8 cellular contexts compared by ENCODE assay signal in the genomic region with DNA sequence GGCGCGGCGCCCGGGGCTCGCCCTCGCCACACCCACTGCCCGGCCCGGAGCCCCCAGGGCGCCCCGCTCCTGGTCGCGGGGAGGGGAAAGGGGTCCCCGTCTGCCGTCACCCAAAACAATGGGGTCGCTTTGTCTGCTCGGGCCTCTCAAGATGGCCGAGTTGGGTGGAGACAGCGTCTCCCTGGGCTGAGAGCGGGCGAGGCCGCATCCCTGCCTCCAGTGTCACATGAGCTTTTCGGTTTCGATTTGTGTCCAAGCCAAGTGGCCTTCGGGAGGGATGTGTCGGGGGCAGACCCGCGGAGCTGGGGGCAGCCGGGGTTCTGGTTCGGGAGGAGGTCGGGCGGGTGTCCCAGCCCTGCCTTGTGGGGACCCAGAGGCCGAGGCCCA. TPM values are rescaled to one million over a fixed set of nuclear protein-coding genes. Genes with fewer than 3 reads are reported as not detected.
DNase-seq lines count a peak whose midpoint lies in the region; ATAC-seq, FAIRE-seq and TF ChIP-seq lines count a peak whose summit lies in the region.

No MANE protein-coding gene starts in this region.

- no peak for TF ChIP-seq CTCF in GM12878 (IDR thresholded peaks at IDR 0.05 in 2 of 3, conservative IDR thresholded peaks at IDR 0.05 in 1 of 3; ENCODE audit: control insufficient read depth in 2 of 3, extremely low read depth in 1 of 3, insufficient read depth in 1 of 3, low read depth in 3 of 3, low read length in 3 of 3)

- TF ChIP-seq POLR2A in GM12878 (IDR thresholded peaks at IDR 0.05; ENCODE audit: low read depth, low read length), result no peak

- POLR2A ChIA-PET in GM12878 (lab: Charles Lee), result interaction anchor here (0.8 to 1.6 kb wide), 6 partner anchors 17 to 156 kb away, joined by 3 to 6 read pairs (median 6); no protein-coding TSS in a partner anchor

- FAIRE-seq in GM12878 (lab: Jason Lieb, UNC), result no peak

- H3K36me3 ChIP-seq in GM12878 (ENCODE audit: control insufficient read depth in 2 of 2, insufficient read depth in 2 of 2, low read length in 1 of 2) (no peaks in the 10 kb centered on the region), iPS DF 6.9 (ENCODE audit: control insufficient read depth, insufficient read depth, low read length) (no peaks in the 10 kb centered on the region)

- no peak for TF ChIP-seq EP300 in GM12878 (IDR thresholded peaks at IDR 0.05; ENCODE audit: borderline replicate concordance in 1 of 2, control insufficient read depth in 1 of 2, low read depth in 2 of 2, low read length in 2 of 2)

- H3K4me3 ChIP-seq in GM12878 (peak overlapping the region; percentile 79), iPS DF 6.9 (ENCODE audit: low read length) (peak overlapping the region; percentile 89; the same call in 1 of the 2 replicates), skeletal muscle cell (ENCODE audit: low read depth, low read length) (peak overlapping the region; percentile 99)

- in situ Hi-C loops in GM12878 (cut with MboI), result loop anchor here (10.0 kb wide), 1 partner anchor 550 kb away; no protein-coding TSS in a partner anchor

- no TSS peak for BruUV-seq in GM12878 (replicated peaks; lab: Mats Ljungman, UMichigan)

- H2AFZ ChIP-seq in GM12878 (ENCODE audit: control insufficient read depth, low read depth, low read length), result peak overlapping the region; percentile 68

- RAD21 ChIA-PET in GM12878 (lab: Charles Lee; ENCODE audit: unreplicated experiment), result interaction anchor here (1.0 to 4.9 kb wide), 6 partner anchors 27 to 838 kb away, joined by 3 to 33 read pairs (median 4); no protein-coding TSS in a partner anchor

- WGBS in GM12878 (ENCODE audit: insufficient coverage, insufficient replicate concordance, low lambda C conversion rate, missing lambda C conversion rate), result 1% methylated on average over 31 of the region's 32 CpGs
- no CpG with 5 or more reads among the region's 32 CpGs for WGBS in iPS DF 6.9 (ENCODE audit: insufficient coverage, insufficient read length)

- H3K27me3 ChIP-seq in GM12878 (replicated peaks in 1 of 2; ENCODE audit: control insufficient read depth in 2 of 2, insufficient read depth in 2 of 2, low read length in 1 of 2), result no peaks in the 10 kb centered on the region
- peaks cover 3% of the 10 kb centered on the region; the same call in 1 of the 2 replicates for H3K27me3 ChIP-seq in iPS DF 6.9 (ENCODE audit: control insufficient read depth, insufficient read depth, low read length)

- peaks cover 40% of the 10 kb centered on the region for H3K79me2 ChIP-seq in GM12878 (ENCODE audit: control insufficient read depth, insufficient read depth, low read length)

- TF ChIP-seq RAD21 in GM12878 (IDR thresholded peaks at IDR 0.05; ENCODE audit: insufficient read depth, low read depth, low read length), result no peak

- H3K9me3 ChIP-seq in GM12878 (replicated peaks; ENCODE audit: control insufficient read depth, insufficient read depth, low read length) (no peaks in the 10 kb centered on the region), iPS DF 6.9 (ENCODE audit: control insufficient read depth, insufficient read depth, low read length) (no peaks in the 10 kb centered on the region)

- CTCF ChIA-PET in GM12878 (lab: Yijun Ruan, JAX), result interaction anchor here (0.7 to 4.3 kb wide), 4 partner anchors 27 to 351 kb away, joined by 3 to 35 read pairs (median 11); no protein-coding TSS in a partner anchor

- SMC1A ChIA-PET in GM12878 (lab: Charles Lee; ENCODE audit: uncharacterized antibody, unreplicated experiment), result interaction anchor here (0.7 to 7.5 kb wide), 5 partner anchors 29 to 345 kb away, joined by 3 to 67 read pairs (median 3); a partner anchor contains a TSS

- DNase-seq in GM04504 (ENCODE audit: low read depth) (peak; percentile 52), Kasumi-1 (lab: John Stamatoyannopoulos, UW) (peak; percentile 30 to 35), T-helper 22 cell (ENCODE audit: low read depth) (peak; percentile 38), GM12878 (ENCODE audit: low read depth, low spot score) (no peak), iPS DF 6.9 (ENCODE audit: low read depth, low spot score) (no peak), skeletal muscle cell (ENCODE audit: low read depth) (no peak), SKM-1 (lab: John Stamatoyannopoulos, UW; ENCODE audit: unreplicated experiment) (no peak)

- ATAC-seq in GM21825 (IDR thresholded peaks at IDR 0.05; ENCODE audit: unreplicated experiment), result peak; percentile 31
- peak; percentile 70 for ATAC-seq in GM12878

- no peaks in the 10 kb centered on the region; the same call in 1 of the 2 replicates for H4K20me1 ChIP-seq in GM12878 (ENCODE audit: control insufficient read depth, insufficient read depth)

- peak overlapping the region; percentile 78 for H3K27ac ChIP-seq in GM12878 (ENCODE audit: control insufficient read depth, insufficient read depth)
- H3K27ac ChIP-seq in iPS DF 6.9 (ENCODE audit: low read length), result no peak overlapping the region

- H3K4me1 ChIP-seq in GM12878 (ENCODE audit: control insufficient read depth, insufficient read depth, low read length) (peaks cover 4% of the 10 kb centered on the region), iPS DF 6.9 (ENCODE audit: control insufficient read depth, insufficient read depth, low read length) (no peaks in the 10 kb centered on the region)

- intact Hi-C loops in GM12878 (cut with micrococcal nuclease; ENCODE audit: unreplicated experiment), result loop anchor here (2.0 to 10.0 kb wide), 3 partner anchors 16 to 550 kb away; no protein-coding TSS in a partner anchor

- peak overlapping the region; percentile 91 for H3K9ac ChIP-seq in GM12878 (ENCODE audit: control insufficient read depth, insufficient read depth, low read length)

- H3K4me2 ChIP-seq in GM12878 (ENCODE audit: control insufficient read depth, insufficient read depth), result peak overlapping the region; percentile 85

TF ChIP-seq in GM12878, 131 proteins besides CTCF, POLR2A, EP300 and RAD21:
- TF ChIP-seq, protein P1, sequence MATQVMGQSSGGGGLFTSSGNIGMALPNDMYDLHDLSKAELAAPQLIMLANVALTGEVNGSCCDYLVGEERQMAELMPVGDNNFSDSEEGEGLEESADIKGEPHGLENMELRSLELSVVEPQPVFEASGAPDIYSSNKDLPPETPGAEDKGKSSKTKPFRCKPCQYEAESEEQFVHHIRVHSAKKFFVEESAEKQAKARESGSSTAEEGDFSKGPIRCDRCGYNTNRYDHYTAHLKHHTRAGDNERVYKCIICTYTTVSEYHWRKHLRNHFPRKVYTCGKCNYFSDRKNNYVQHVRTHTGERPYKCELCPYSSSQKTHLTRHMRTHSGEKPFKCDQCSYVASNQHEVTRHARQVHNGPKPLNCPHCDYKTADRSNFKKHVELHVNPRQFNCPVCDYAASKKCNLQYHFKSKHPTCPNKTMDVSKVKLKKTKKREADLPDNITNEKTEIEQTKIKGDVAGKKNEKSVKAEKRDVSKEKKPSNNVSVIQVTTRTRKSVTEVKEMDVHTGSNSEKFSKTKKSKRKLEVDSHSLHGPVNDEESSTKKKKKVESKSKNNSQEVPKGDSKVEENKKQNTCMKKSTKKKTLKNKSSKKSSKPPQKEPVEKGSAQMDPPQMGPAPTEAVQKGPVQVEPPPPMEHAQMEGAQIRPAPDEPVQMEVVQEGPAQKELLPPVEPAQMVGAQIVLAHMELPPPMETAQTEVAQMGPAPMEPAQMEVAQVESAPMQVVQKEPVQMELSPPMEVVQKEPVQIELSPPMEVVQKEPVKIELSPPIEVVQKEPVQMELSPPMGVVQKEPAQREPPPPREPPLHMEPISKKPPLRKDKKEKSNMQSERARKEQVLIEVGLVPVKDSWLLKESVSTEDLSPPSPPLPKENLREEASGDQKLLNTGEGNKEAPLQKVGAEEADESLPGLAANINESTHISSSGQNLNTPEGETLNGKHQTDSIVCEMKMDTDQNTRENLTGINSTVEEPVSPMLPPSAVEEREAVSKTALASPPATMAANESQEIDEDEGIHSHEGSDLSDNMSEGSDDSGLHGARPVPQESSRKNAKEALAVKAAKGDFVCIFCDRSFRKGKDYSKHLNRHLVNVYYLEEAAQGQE (IDR thresholded peaks at IDR 0.05; ENCODE audit: low read depth, low read length), result no peak
- TF ChIP-seq IKZF2 (IDR thresholded peaks at IDR 0.05), result no peak
- no peak for TF ChIP-seq HDAC2 (IDR thresholded peaks at IDR 0.05)
- TF ChIP-seq HCFC1 (IDR thresholded peaks at IDR 0.05; ENCODE audit: low read length), result 0 out of 2 replicates have a peak, but pooled peaks have one; percentile 20
- peak; percentile 10; the same call in 1 of the 2 replicates for TF ChIP-seq GATAD2B (conservative IDR thresholded peaks at IDR 0.05; ENCODE audit: low read depth)
- TF ChIP-seq SUZ12 (IDR thresholded peaks at IDR 0.05; ENCODE audit: unreplicated experiment), result no peak
- peak; percentile 93 for TF ChIP-seq YY1 (IDR thresholded peaks at IDR 0.05; ENCODE audit: low read depth, low read length)
- peak in 1 of 2 experiments; percentile 37; a peak in 1 of 4 replicates for TF ChIP-seq BHLHE40 (IDR thresholded peaks at IDR 0.05; ENCODE audit: borderline replicate concordance in 1 of 2, low read depth in 2 of 2, low read length in 1 of 2)
- no peak for TF ChIP-seq NBN (IDR thresholded peaks at IDR 0.05)
- TF ChIP-seq, protein P2, sequence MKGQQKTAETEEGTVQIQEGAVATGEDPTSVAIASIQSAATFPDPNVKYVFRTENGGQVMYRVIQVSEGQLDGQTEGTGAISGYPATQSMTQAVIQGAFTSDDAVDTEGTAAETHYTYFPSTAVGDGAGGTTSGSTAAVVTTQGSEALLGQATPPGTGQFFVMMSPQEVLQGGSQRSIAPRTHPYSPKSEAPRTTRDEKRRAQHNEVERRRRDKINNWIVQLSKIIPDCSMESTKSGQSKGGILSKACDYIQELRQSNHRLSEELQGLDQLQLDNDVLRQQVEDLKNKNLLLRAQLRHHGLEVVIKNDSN (IDR thresholded peaks at IDR 0.05; ENCODE audit: borderline replicate concordance, extremely low read length, insufficient read depth, low read depth, low read length), result peak; percentile 59

RNA-seq across cellular contexts. Expression of a gene that starts 0.8 kb away (rescaled TPM):
- total RNA-seq in GM12878 (2013; cell fraction: nucleolus; rRNA removed), result 360 and 384 TPM in 2 replicates
- 187 and 198 TPM in 2 replicates for total RNA-seq in GM12878 (2014; rRNA removed)
- total RNA-seq in GM12878 (2014; rRNA removed; fragmentation: Illumina TruSeq; extraction: Trizol), result 95.2 and 102 TPM in 2 replicates
- 288 and 291 TPM in 2 replicates for total RNA-seq in GM12878 (2021)
- polyA plus RNA-seq in GM12878 (2011; ENCODE audit: low read depth), result 70.0 TPM
- 30.1 and 54.9 TPM in 2 replicates for polyA plus RNA-seq in GM12878 (2011; rRNA removed)
- 103 and 133 TPM in 2 replicates for polyA plus RNA-seq in GM12878 (2011; cell fraction: cytosol; rRNA removed)
- 156 and 247 TPM in 2 replicates for polyA plus RNA-seq in GM12878 (2011; cell fraction: nucleus; rRNA removed)
- polyA plus RNA-seq in GM12878 (2012), result 76.3 and 94.6 TPM in 2 replicates
- 111 and 123 TPM in 2 replicates for polyA plus RNA-seq in GM12878 (2014; fragmentation: Illumina TruSeq; extraction: Trizol)
- 10 to 100 TPM; 38.4 to 54.0 TPM for polyA plus RNA-seq in GM12878 (2014; fragmentation: Nextera tagmentation; extraction: Ambion mirVana)
- 101 and 117 TPM in 2 replicates for polyA plus RNA-seq in GM12878 (2014; rRNA removed)
- 100 to 1,000 TPM; 121 to 122 TPM for polyA plus RNA-seq in GM12878 (2016; fragmentation: Nextera tagmentation; extraction: Ambion mirVana)
- polyA minus RNA-seq in GM12878 (2011; rRNA and poly(A)+ RNA removed), result 232 and 242 TPM in 2 replicates
- polyA minus RNA-seq in GM12878 (2011; cell fraction: cytosol; rRNA and poly(A)+ RNA removed), result 131 and 184 TPM in 2 replicates
- polyA minus RNA-seq in GM12878 (2011; cell fraction: nucleus; rRNA and poly(A)+ RNA removed), result 99.3 and 177 TPM in 2 replicates

Comparison
In these comparisons a context has a peak if more than half of its experiments do, and no peak if none do; other contexts are left out.
1. DNase-seq: peak in GM04504 (single experiment), Kasumi-1 (2 of 2) and T-helper 22 cell (single experiment); none in GM12878 (single experiment), iPS DF 6.9 (single experiment), skeletal muscle cell (single experiment) and SKM-1 (single experiment).
2. Peak in every context shown above with its lines, with median percentiles within 50 percentile points of each other: H3K4me3 ChIP-seq.